27 cellular contexts compared by ENCODE assay signal in genomic region chr14:59478540-59478939, GRCh38.
"Had no signal": no experiment of that assay in that cellular context is flagged by ENCODE, and none has a peak within 500 bp of the region (broad histone marks: within the 10 kb centered on the region; RNA-seq: fewer than 3 reads in every experiment).

No MANE protein-coding gene starts in this region.

- H3K9me3 ChIP-seq: colonic mucosa, esophagus squamous epithelium, gastrocnemius medialis, heart right ventricle, left lung, lower lobe of right lung, mucosa of descending colon had no signal

- DNase-seq: colonic mucosa; cortex of kidney; effector CD8-positive, alpha-beta T cell; effector memory CD8-positive, alpha-beta T cell; endodermal cell; erythroblast; esophagus squamous epithelium; foreskin fibroblast; foreskin melanocyte; gastrocnemius medialis; glutamatergic neuron; head of caudate nucleus; heart right ventricle; hippocampal formation; left cardiac atrium; left lung; left ventricle myocardium superior; lower lobe of right lung; mesenchymal stem cell; mucosa of descending colon had no signal

- H3K27ac Mint-ChIP-seq: dendritic cell treated with granulocyte-macrophage colony-stimulating factor and Interleukin-4, amounts not matched to agents 40 ng/mL and 50 ng/mL, for 4 days; effector memory CD8-positive, alpha-beta T cell; endodermal cell; mesothelial cell of epicardium had no signal

- H3K36me3 ChIP-seq: colonic mucosa had no signal

- H3K4me3 Mint-ChIP-seq: dendritic cell treated with granulocyte-macrophage colony-stimulating factor and Interleukin-4, amounts not matched to agents 40 ng/mL and 50 ng/mL, for 4 days; effector memory CD8-positive, alpha-beta T cell; endodermal cell; mesothelial cell of epicardium had no signal

- FAIRE-seq: endometrium, islet of Langerhans, keratinocyte had no signal

- H3K27me3 ChIP-seq: colonic mucosa, esophagus squamous epithelium, gastrocnemius medialis, heart right ventricle, left lung had no signal

- H3K27ac ChIP-seq: colonic mucosa, epithelial cell of prostate, esophagus squamous epithelium, gastrocnemius medialis, heart right ventricle, left lung, lower lobe of right lung had no signal

- H3K9me3 Mint-ChIP-seq: dendritic cell treated with granulocyte-macrophage colony-stimulating factor and Interleukin-4, amounts not matched to agents 40 ng/mL and 50 ng/mL, for 4 days; effector memory CD8-positive, alpha-beta T cell; endodermal cell; mesothelial cell of epicardium had no signal

- H3K27me3 Mint-ChIP-seq: dendritic cell treated with granulocyte-macrophage colony-stimulating factor and Interleukin-4, amounts not matched to agents 40 ng/mL and 50 ng/mL, for 4 days; effector memory CD8-positive, alpha-beta T cell had no signal

- ATAC-seq: effector memory CD8-positive, alpha-beta T cell; esophagus mucosa; gastrocnemius medialis; heart right ventricle; left cardiac atrium; left lung; left ventricle myocardium superior; lower lobe of right lung; mucosa of descending colon had no signal

- H3K4me3 ChIP-seq: colonic mucosa, esophagus squamous epithelium, gastrocnemius medialis, heart right ventricle, left lung, lower lobe of right lung, mucosa of descending colon had no signal
